Comparison of ENCODE assay signal across 12 cellular contexts in the genomic region with DNA sequence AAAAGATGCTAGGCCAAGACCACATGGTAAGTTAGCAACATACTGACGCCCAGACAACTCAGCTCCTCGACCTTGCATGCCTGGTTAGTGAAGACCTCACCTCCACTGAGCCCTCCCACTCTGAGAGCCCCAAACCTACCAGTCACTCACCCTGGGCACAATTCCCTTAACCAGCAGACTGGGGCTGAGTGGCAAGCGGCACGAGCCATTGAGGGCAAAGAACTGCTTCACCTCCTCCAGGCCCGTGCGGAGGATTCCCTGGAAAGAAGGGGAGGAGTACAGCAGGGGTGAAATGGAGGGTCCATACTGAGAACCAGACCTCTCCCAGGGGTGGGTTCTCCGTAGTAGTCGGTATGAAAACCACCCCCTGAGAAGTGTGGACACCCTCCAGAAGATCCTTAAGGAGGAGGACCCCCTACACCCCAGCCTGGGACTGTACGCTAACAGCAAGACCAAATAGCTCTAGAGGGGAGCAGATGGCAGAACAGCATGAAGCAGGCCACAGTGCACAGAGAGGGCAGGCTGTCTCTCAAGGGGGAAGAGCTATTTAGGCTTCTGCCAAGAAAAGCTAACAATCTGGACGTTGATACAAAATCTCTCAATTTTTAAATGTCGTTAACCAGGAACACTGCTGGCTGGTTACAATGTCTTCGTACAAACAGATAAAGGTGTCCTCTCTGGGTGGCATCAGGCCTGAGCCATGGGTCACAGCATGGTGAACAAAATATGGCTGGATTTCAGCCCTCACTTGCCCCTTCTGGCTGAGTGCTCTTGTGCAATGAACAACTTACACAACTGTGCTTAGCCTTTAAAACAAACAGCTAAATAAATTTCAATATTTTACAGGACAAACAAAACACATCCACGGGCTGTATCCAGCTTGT. TPM values are rescaled to one million over a fixed set of nuclear protein-coding genes. Genes with fewer than 3 reads are reported as not detected.
DNase-seq lines count a peak whose midpoint lies in the region; ATAC-seq and TF ChIP-seq lines count a peak whose summit lies in the region.
"Had no signal": no experiment of that assay in that cellular context is flagged by ENCODE, and none has a peak within 500 bp of the region (broad histone marks: within the 10 kb centered on the region; RNA-seq: fewer than 3 reads in every experiment).

No MANE protein-coding gene starts in this region.

- no peak for TF ChIP-seq POLR2A in upper lobe of left lung (IDR thresholded peaks at IDR 0.05)

- TF ChIP-seq EP300 in upper lobe of left lung (IDR thresholded peaks at IDR 0.05): no peak

- H3K36me3 ChIP-seq in parathyroid adenoma (ENCODE audit: control insufficient read depth, insufficient read depth, low read length) (no peaks in the 10 kb centered on the region), upper lobe of left lung (peaks cover 0 to 73% (median 27%) of the 10 kb centered on the region in 4 donors)
- H3K36me3 ChIP-seq: neural progenitor cell had no signal

- peaks cover 49% of the 10 kb centered on the region for H3K36me3 Mint-ChIP-seq in activated naive CD4-positive, alpha-beta T cell treated with anti-CD3 and anti-CD28 coated beads for 36 hours (ENCODE audit: low read depth)

- H3K27me3 ChIP-seq in parathyroid adenoma (ENCODE audit: control insufficient read depth, insufficient read depth, low read length) (no peaks in the 10 kb centered on the region), upper lobe of left lung (no peaks in the 10 kb centered on the region)
- H3K27me3 ChIP-seq: neural progenitor cell had no signal

- H3K4me2 ChIP-seq in parathyroid adenoma (ENCODE audit: low read length): no peak overlapping the region
- H3K4me2 ChIP-seq: KMS-11, neural progenitor cell had no signal

- no peaks in the 10 kb centered on the region for H3K27me3 Mint-ChIP-seq in activated naive CD4-positive, alpha-beta T cell treated with anti-CD3 and anti-CD28 coated beads for 36 hours (ENCODE audit: low read depth)

- ATAC-seq in upper lobe of left lung (ENCODE audit: low FRiP score in 2 of 2): no peak

- no peaks in the 10 kb centered on the region for H3K9me3 Mint-ChIP-seq in activated naive CD4-positive, alpha-beta T cell treated with anti-CD3 and anti-CD28 coated beads for 36 hours
- H3K9me3 Mint-ChIP-seq: neural progenitor cell had no signal

- H3K4me1 ChIP-seq in parathyroid adenoma: peaks cover 2% of the 10 kb centered on the region
- peaks cover 14 to 18% (median 17%) of the 10 kb centered on the region in 4 donors for H3K4me1 ChIP-seq in upper lobe of left lung

- TF ChIP-seq CTCF in fibroblast of mammary gland (conservative IDR thresholded peaks at IDR 0.05; ENCODE audit: control insufficient read depth, insufficient read depth, low read depth, low read length) (no peak), parathyroid adenoma (IDR thresholded peaks at IDR 0.05) (no peak), upper lobe of left lung (IDR thresholded peaks at IDR 0.05) (no peak)

- peaks cover 46% of the 10 kb centered on the region for H3K4me1 Mint-ChIP-seq in activated naive CD4-positive, alpha-beta T cell treated with anti-CD3 and anti-CD28 coated beads for 36 hours (ENCODE audit: low read depth)

- intact Hi-C loops in activated naive CD4-positive, alpha-beta T cell treated with anti-CD3 and anti-CD28 coated beads for 36 hours (cut with micrococcal nuclease): loop anchor here (10.0 kb wide), 1 partner anchor 322 kb away; no protein-coding TSS in a partner anchor

- 81 to 86% methylated on average over 12 to 13 of the region's 13 CpGs for WGBS in upper lobe of left lung, 2 donors

- peak overlapping the region; percentile 86 for H3K27ac Mint-ChIP-seq in activated naive CD4-positive, alpha-beta T cell treated with anti-CD3 and anti-CD28 coated beads for 36 hours
- H3K27ac Mint-ChIP-seq: neural progenitor cell had no signal

- no peak overlapping the region for H3K4me3 Mint-ChIP-seq in activated naive CD4-positive, alpha-beta T cell treated with anti-CD3 and anti-CD28 coated beads for 36 hours
- H3K4me3 Mint-ChIP-seq: neural progenitor cell had no signal

- H3K9me3 ChIP-seq in parathyroid adenoma (ENCODE audit: control insufficient read depth, low read length) (no peaks in the 10 kb centered on the region), upper lobe of left lung (no peaks in the 10 kb centered on the region)

- DNase-seq in activated naive CD4-positive, alpha-beta T cell treated with anti-CD3 and anti-CD28 coated beads for 36 hours: no peak
- no peak for DNase-seq in activated naive CD4-positive, alpha-beta T cell treated with Interleukin-2 at 50 U/mL for 16 hours
- DNase-seq in fibroblast of mammary gland (ENCODE audit: low read depth) (peak; percentile 20), upper lobe of left lung (no peak), NCI-H2081 treated with DMSO at 0.1 percent for 48 hours (lab: John Stamatoyannopoulos, UW) (no peak), middle frontal gyrus (ENCODE audit: extremely low spot score, low spot score) (no peak), GM19240 (ENCODE audit: insufficient read length, low spot score) (no peak)
- DNase-seq: DMS79 treated with DMSO at 0.1 percent for 48 hours; stimulated activated CD4-positive, alpha-beta T cell treated with anti-CD3 and anti-CD28 coated beads, Interleukin-2, amount 100 ng/mL, for 48 hours had no signal

- CTCF ChIA-PET in activated naive CD4-positive, alpha-beta T cell treated with anti-CD3 and anti-CD28 coated beads for 36 hours (lab: Charles Lee): interaction anchor here (7.8 to 28.3 kb wide), 2 partner anchors 10 to 58 kb away, joined by 115 to 859 read pairs; a partner anchor contains a TSS

- no peak overlapping the region for H2AFZ ChIP-seq in parathyroid adenoma
- H2AFZ ChIP-seq: neural progenitor cell had no signal

- H3K79me2 ChIP-seq in parathyroid adenoma: no peaks in the 10 kb centered on the region

- no peak overlapping the region for H3K9ac ChIP-seq in parathyroid adenoma
- H3K9ac ChIP-seq: KMS-11, neural progenitor cell had no signal

- H3K4me3 ChIP-seq in fibroblast of mammary gland (ENCODE audit: control insufficient read depth, low read depth, low read length): no peak overlapping the region
- H3K4me3 ChIP-seq in parathyroid adenoma (ENCODE audit: low read depth, low read length): no peak overlapping the region
- H3K4me3 ChIP-seq in upper lobe of left lung: no peak overlapping the region
- H3K4me3 ChIP-seq: neural progenitor cell had no signal

- peak overlapping the region; percentile 44 for H3K27ac ChIP-seq in parathyroid adenoma
- peak overlapping the region; percentile 40 to 79 (median 64) for H3K27ac ChIP-seq in upper lobe of left lung
- H3K27ac ChIP-seq: KMS-11, neural progenitor cell had no signal

RNA-seq across cellular contexts. Expression of a gene that starts 31.0 kb away (rescaled TPM):
- total RNA-seq in activated naive CD4-positive, alpha-beta T cell treated with anti-CD3 and anti-CD28 coated beads for 36 hours: 10 to 100 TPM; 63.7 to 65.6 TPM
- total RNA-seq in upper lobe of left lung: 10 to 100 TPM; 30.4 to 67.8 (median 44.2) TPM

RNA-seq across cellular contexts. Expression of a gene that starts 52.0 kb away (rescaled TPM):
- total RNA-seq in activated naive CD4-positive, alpha-beta T cell treated with anti-CD3 and anti-CD28 coated beads for 36 hours: 10 to 100 TPM; 61.0 to 65.4 TPM
- total RNA-seq in upper lobe of left lung: 10 to 100 TPM; 14.1 to 84.9 (median 39.9) TPM
